ENCODE assay signal across 10 cellular contexts in the genomic region with DNA sequence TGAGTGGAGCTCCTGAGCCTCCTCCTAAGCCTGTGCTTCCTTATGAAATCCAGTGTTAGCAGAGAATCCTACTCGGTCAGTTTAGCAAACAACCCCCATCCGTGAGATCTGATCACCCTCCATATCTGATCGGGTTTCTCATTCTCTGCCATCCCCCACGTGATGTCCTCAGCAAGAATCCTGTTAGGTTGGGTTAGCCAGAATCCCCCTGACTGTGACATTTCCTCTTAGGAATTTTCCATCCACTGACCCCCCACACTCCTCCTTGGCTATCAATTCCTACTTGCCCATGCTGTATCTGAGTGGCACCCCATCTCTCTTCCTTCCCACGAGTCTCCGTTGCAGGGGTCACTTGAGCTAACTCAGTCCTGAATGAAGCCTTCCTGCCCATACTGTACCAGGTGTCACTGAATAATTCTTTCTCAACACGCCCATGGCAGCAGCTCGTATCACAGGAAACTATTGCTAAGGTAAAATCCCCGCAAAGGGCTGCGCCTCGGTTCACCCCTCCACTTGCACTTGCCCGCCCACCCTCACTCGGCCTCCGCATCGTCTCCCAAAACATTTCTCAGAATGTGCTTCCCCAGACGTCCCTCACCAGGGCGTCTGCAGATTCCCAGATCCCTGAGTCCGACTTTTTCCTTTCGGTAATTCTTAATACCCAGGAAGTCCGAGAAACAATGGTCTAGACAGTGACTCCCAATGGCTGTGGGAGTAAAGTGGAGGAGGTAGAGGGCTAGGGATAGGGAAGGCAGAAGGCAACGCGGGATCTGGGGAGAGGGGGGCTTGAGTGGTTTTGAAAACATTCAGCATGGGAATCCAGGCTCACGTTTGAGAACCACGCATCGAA. TPM values are rescaled to one million over a fixed set of nuclear protein-coding genes. Genes with fewer than 3 reads are reported as not detected.
A peak's percentile ranks its signal among the peaks of the same experiment; 100 is the strongest.
DNase-seq lines count a peak whose midpoint lies in the region; ATAC-seq and TF ChIP-seq lines count a peak whose summit lies in the region.
"Had no signal": no experiment of that assay in that cellular context is flagged by ENCODE, and none has a peak within 500 bp of the region (broad histone marks: within the 10 kb centered on the region; RNA-seq: fewer than 3 reads in every experiment).

No MANE protein-coding gene starts in this region.

- ATAC-seq in HG02981 (IDR thresholded peaks at IDR 0.05; ENCODE audit: unreplicated experiment) = no peak

- H3K4me1 ChIP-seq in mesenchymal stem cell (ENCODE audit: control insufficient read depth, insufficient read depth, low read depth, low read length) (peaks cover 20% of the 10 kb centered on the region), transverse colon (peaks cover 29 to 72% (median 53%) of the 10 kb centered on the region in 4 donors)

- peak overlapping the region in 1 of 2 experiments; percentile 93 for H3K23ac ChIP-seq in mesenchymal stem cell (ENCODE audit: low read length in 2 of 2)

- H2BK12ac ChIP-seq in mesenchymal stem cell (ENCODE audit: low read length in 2 of 2) = peak overlapping the region; percentile 91 to 99

- H2BK15ac ChIP-seq in mesenchymal stem cell (ENCODE audit: low read depth, poor library complexity, severe bottlenecking) = peak overlapping the region; percentile 39

- H2AFZ ChIP-seq in mesenchymal stem cell (ENCODE audit: low read depth, low read length) = no peak overlapping the region

- in situ Hi-C loops in transverse colon (cut with MboI; ENCODE audit: low pct_ligation_motif_present in 1 of 4, low pct_unique_long_range_greater_than_20kb in 1 of 4, low sequenced_read_pairs in 3 of 4) = no loop called here

- H3K4me3 ChIP-seq in dorsolateral prefrontal cortex = no peak overlapping the region
- H3K4me3 ChIP-seq in mesenchymal stem cell (ENCODE audit: insufficient read depth in 1 of 2, low read depth in 1 of 2, low read length in 2 of 2) = peak overlapping the region in 1 of 2 experiments; percentile 46
- H3K4me3 ChIP-seq in transverse colon = no peak overlapping the region

- H3K79me1 ChIP-seq in mesenchymal stem cell (replicated peaks; ENCODE audit: low read length, poor library complexity, severe bottlenecking) = peaks cover 2% of the 10 kb centered on the region

- H3K18ac ChIP-seq in mesenchymal stem cell (ENCODE audit: low read depth in 1 of 2, low read length in 2 of 2) = peak overlapping the region; percentile 86 to 100

- intact Hi-C loops in dorsolateral prefrontal cortex (cut with DNase I) = no loop called here
- intact Hi-C loops in transverse colon (cut with DNase I; ENCODE audit: low total_unique reads) = loop anchor here (5.0 kb wide), 1 partner anchor 34 kb away; no protein-coding TSS in a partner anchor

- H4K91ac ChIP-seq in mesenchymal stem cell (ENCODE audit: low read length) = peak overlapping the region; percentile 99

- 44% methylated on average over 25 of the region's 25 CpGs for WGBS in mesenchymal stem cell
- 80 to 85% methylated on average over 8 to 25 of the region's 25 CpGs for WGBS in transverse colon (ENCODE audit: low coverage in 1 of 2), 2 donors

- TF ChIP-seq CTCF in dorsolateral prefrontal cortex (IDR thresholded peaks at IDR 0.05 in 54 of 56, conservative IDR thresholded peaks at IDR 0.05 in 2 of 56; ENCODE audit: low read depth in 1 of 56, partially characterized antibody in 56 of 56) (no peak), transverse colon (IDR thresholded peaks at IDR 0.05) (no peak)

- H3K9ac ChIP-seq in mesenchymal stem cell (ENCODE audit: low read length) = peak overlapping the region; percentile 96

- H3K9me3 ChIP-seq in mesenchymal stem cell (ENCODE audit: control insufficient read depth, low read length) (no peaks in the 10 kb centered on the region), transverse colon (no peaks in the 10 kb centered on the region)

- H4K8ac ChIP-seq in mesenchymal stem cell (ENCODE audit: low read length) = peak overlapping the region; percentile 94

- no peak overlapping the region for H3K14ac ChIP-seq in mesenchymal stem cell (ENCODE audit: low read length in 2 of 2)

- TF ChIP-seq POLR2A in transverse colon (IDR thresholded peaks at IDR 0.05) = no peak

- H2AK5ac ChIP-seq in mesenchymal stem cell (ENCODE audit: low read length, severe bottlenecking) = peak overlapping the region; percentile 98

- no peak overlapping the region for H3K4me2 ChIP-seq in mesenchymal stem cell (ENCODE audit: low read length, poor library complexity, severe bottlenecking)

- peak overlapping the region; percentile 97 for H2BK120ac ChIP-seq in mesenchymal stem cell (ENCODE audit: low read depth, low read length)

- no peaks in the 10 kb centered on the region for H3K27me3 ChIP-seq in dorsolateral prefrontal cortex
- no peaks in the 10 kb centered on the region for H3K27me3 ChIP-seq in mesenchymal stem cell (ENCODE audit: control insufficient read depth in 1 of 2, insufficient read depth in 1 of 2, low read length in 2 of 2)
- no peaks in the 10 kb centered on the region for H3K27me3 ChIP-seq in transverse colon

- no peak for TF ChIP-seq EP300 in transverse colon (IDR thresholded peaks at IDR 0.05; ENCODE audit: low read depth)

- DNase-seq in LHCN-M2 (ENCODE audit: low read depth) = peak; percentile 59
- DNase-seq in dorsolateral prefrontal cortex = no peak
- DNase-seq in mesenchymal stem cell = peak; percentile 88
- DNase-seq in transverse colon = no peak
- DNase-seq in activated CD4-positive, CD25-positive, alpha-beta regulatory T cell treated with anti-CD3 and anti-CD28 coated beads, Interleukin-2, amount 50 U/mL, for 72 hours = no peak
- no peak for DNase-seq in activated naive CD4-positive, alpha-beta T cell treated with Interleukin-2 at 50 U/mL for 16 hours
- DNase-seq: activated naive CD8-positive, alpha-beta T cell treated with anti-CD3 and anti-CD28 coated beads for 36 hours; SHP77 had no signal

- H3K4ac ChIP-seq in mesenchymal stem cell (ENCODE audit: low read depth in 1 of 2, low read length in 2 of 2) = peak overlapping the region; percentile 98 to 99

- H3K27ac ChIP-seq in dorsolateral prefrontal cortex (peak overlapping the region in 56 of 59 donors; percentile 13 to 98 (median 83)), mesenchymal stem cell (ENCODE audit: low read length, poor library complexity, severe bottlenecking) (peak overlapping the region; percentile 100), transverse colon (peak overlapping the region; percentile 86 to 96 (median 94))
- H3K27ac ChIP-seq: HL-60 had no signal

- peaks cover 4 to 35% of the 10 kb centered on the region in 2 experiments for H3K36me3 ChIP-seq in mesenchymal stem cell (ENCODE audit: control insufficient read depth in 1 of 2, insufficient read depth in 2 of 2, low read depth in 1 of 2, low read length in 2 of 2)
- no peaks in the 10 kb centered on the region for H3K36me3 ChIP-seq in transverse colon

- peak overlapping the region; percentile 96 for H2BK5ac ChIP-seq in mesenchymal stem cell (ENCODE audit: low read depth, low read length, poor library complexity, severe bottlenecking)

RNA-seq across cellular contexts. Expression of gene MYOF, which starts 44.0 kb away (rescaled TPM):
- total RNA-seq in LHCN-M2 (2014; rRNA removed) (164 and 242 TPM in 2 replicates), dorsolateral prefrontal cortex (10 to 100 TPM in 91 of 120 experiments, 1 to 10 TPM in 29; 4.6 to 30.0 (median 12.5) TPM), transverse colon (10 to 100 TPM; 18.9 to 57.2 (median 50.2) TPM)
- polyA plus RNA-seq in LHCN-M2 (2012) = 262 TPM
- 151 TPM for polyA plus RNA-seq in mesenchymal stem cell (2013, experiment 1 of 2)
- polyA plus RNA-seq in mesenchymal stem cell (2013, experiment 2 of 2) = 144 TPM

RNA-seq across cellular contexts. Expression of gene CEP55, which starts 58.2 kb away (rescaled TPM):
- total RNA-seq in LHCN-M2 (2014; rRNA removed) (99.7 and 102 TPM in 2 replicates), dorsolateral prefrontal cortex (1 to 10 TPM in 1 of 120 experiments, under 1 TPM in 23, not detected in 96; 0.22 to 1.9 (median 0.40) TPM), transverse colon (10 to 100 TPM in 1 of 4 donors, 1 to 10 TPM in 2, not detected in 1; 1.1 to 13.1 (median 4.3) TPM)
- polyA plus RNA-seq in LHCN-M2 (2012) = 20.0 TPM
- polyA plus RNA-seq in mesenchymal stem cell (2013, experiment 1 of 2) = 8.3 TPM
- polyA plus RNA-seq in mesenchymal stem cell (2013, experiment 2 of 2) = 8.3 TPM

Comparison
In these comparisons a context has a peak if more than half of its experiments do, and no peak if none do; other contexts are left out.
1. DNase-seq: peak in LHCN-M2 (single experiment) and mesenchymal stem cell (single experiment); none in dorsolateral prefrontal cortex (0 of 10), transverse colon (single experiment), activated CD4-positive, CD25-positive, alpha-beta regulatory T cell treated with anti-CD3 and anti-CD28 coated beads, Interleukin-2, amount 50 U/mL, for 72 hours (single experiment) and activated naive CD4-positive, alpha-beta T cell treated with Interleukin-2 at 50 U/mL for 16 hours (single experiment).
2. Peak in every context shown above with its lines, with median percentiles within 50 percentile points of each other: H3K27ac ChIP-seq.